3 cellular contexts compared by ENCODE assay signal in genomic region chr14:60515244-60515695, GRCh38.
TF ChIP-seq lines count a peak whose summit lies in the region.

No MANE protein-coding gene starts in this region.

TF ChIP-seq in SK-N-SH, 30 proteins besides CTCF, POLR2A, EP300 and RAD21:
- TF ChIP-seq POLR2AphosphoS5 (IDR thresholded peaks at IDR 0.05; ENCODE audit: low read depth, low read length) (no peak), JUND (IDR thresholded peaks at IDR 0.05) (no peak), FOXM1 (IDR thresholded peaks at IDR 0.05; ENCODE audit: low read depth) (no peak), RXRA (IDR thresholded peaks at IDR 0.05; ENCODE audit: borderline replicate concordance, low read depth) (no peak), REST (IDR thresholded peaks at IDR 0.05; ENCODE audit: low read depth, low read length) (no peak), MEF2A (IDR thresholded peaks at IDR 0.05; ENCODE audit: borderline replicate concordance, low read depth) (no peak), TEAD4 (IDR thresholded peaks at IDR 0.05; ENCODE audit: borderline replicate concordance, insufficient read depth) (no peak), SMC3 (IDR thresholded peaks at IDR 0.05; ENCODE audit: low read depth, low read length) (no peak)

TF ChIP-seq in SK-N-SH treated with all-trans-retinoic acid at 6 μM for 48 hours, 23 proteins besides CTCF, POLR2A, EP300 and RAD21:
- TF ChIP-seq OSR1 (CRISPR knock-in tag; IDR thresholded peaks at IDR 0.05), result no peak
- no peak for TF ChIP-seq ZNF70 (CRISPR knock-in tag; IDR thresholded peaks at IDR 0.05)
- TF ChIP-seq TOX (CRISPR knock-in tag; IDR thresholded peaks at IDR 0.05; ENCODE audit: borderline replicate concordance), result no peak
- no peak for TF ChIP-seq ZC3H10 (CRISPR knock-in tag; IDR thresholded peaks at IDR 0.05)
- no peak for TF ChIP-seq TSHZ2 (CRISPR knock-in tag; IDR thresholded peaks at IDR 0.05)
- TF ChIP-seq ESRRG (CRISPR knock-in tag; IDR thresholded peaks at IDR 0.05), result no peak
- TF ChIP-seq ZNF8 (CRISPR knock-in tag; IDR thresholded peaks at IDR 0.05), result no peak
- TF ChIP-seq RARB (CRISPR knock-in tag; IDR thresholded peaks at IDR 0.05), result no peak
- no peak for TF ChIP-seq ARNTL (CRISPR knock-in tag; IDR thresholded peaks at IDR 0.05; ENCODE audit: borderline replicate concordance, low read depth)
- no peak for TF ChIP-seq ZNF565 (CRISPR knock-in tag; conservative IDR thresholded peaks at IDR 0.05; ENCODE audit: low read depth)
- TF ChIP-seq GLIS3 (CRISPR knock-in tag; IDR thresholded peaks at IDR 0.05), result no peak
- no peak for TF ChIP-seq SNAI2 (CRISPR knock-in tag; IDR thresholded peaks at IDR 0.05)
- TF ChIP-seq ISL1 (CRISPR knock-in tag; IDR thresholded peaks at IDR 0.05), result no peak
- no peak for TF ChIP-seq CREB5 (CRISPR knock-in tag; IDR thresholded peaks at IDR 0.05; ENCODE audit: low read depth)
- TF ChIP-seq PPARA (CRISPR knock-in tag; IDR thresholded peaks at IDR 0.05; ENCODE audit: borderline replicate concordance), result no peak

TF ChIP-seq in HepG2, 621 proteins besides CTCF, POLR2A, EP300 and RAD21:
- TF ChIP-seq AKAP8 (CRISPR knock-in tag; IDR thresholded peaks at IDR 0.05) (no peak), ZNF232 (CRISPR knock-in tag; IDR thresholded peaks at IDR 0.05; ENCODE audit: borderline replicate concordance) (no peak), ZFP62 (CRISPR knock-in tag; IDR thresholded peaks at IDR 0.05) (no peak), ZBTB33 (CRISPR knock-in tag; IDR thresholded peaks at IDR 0.05) (0 out of 2 replicates have a peak, but pooled peaks have one; percentile 59), SAP130 (CRISPR knock-in tag; IDR thresholded peaks at IDR 0.05; ENCODE audit: low read depth) (no peak), REPIN1 (CRISPR knock-in tag; IDR thresholded peaks at IDR 0.05; ENCODE audit: borderline replicate concordance, low read depth) (no peak), ZNF7 (CRISPR knock-in tag; IDR thresholded peaks at IDR 0.05) (no peak), ARNT (IDR thresholded peaks at IDR 0.05) (no peak), SALL2 (CRISPR knock-in tag; IDR thresholded peaks at IDR 0.05) (0 out of 2 replicates have a peak, but pooled peaks have one; percentile 7), ZNF101 (CRISPR knock-in tag; IDR thresholded peaks at IDR 0.05; ENCODE audit: borderline replicate concordance, low read depth) (no peak)
TF ChIP-seq in HepG2: peak in this region for 2.
